ENCODE assay signal across 8 cellular contexts in genomic region chr6:7139835-7140470, GRCh38. TPM values are rescaled to one million over a fixed set of nuclear protein-coding genes. Genes with fewer than 3 reads are reported as not detected.
A peak's percentile ranks its signal among the peaks of the same experiment; 100 is the strongest.
DNase-seq lines count a peak whose midpoint lies in the region; TF ChIP-seq lines count a peak whose summit lies in the region.
"Had no signal": no experiment of that assay in that cellular context is flagged by ENCODE, and none has a peak within 500 bp of the region (broad histone marks: within the 10 kb centered on the region; RNA-seq: fewer than 3 reads in every experiment).

No MANE protein-coding gene starts in this region.

- intact Hi-C loops in esophagus squamous epithelium (cut with DNase I) = no loop called here

- H3K27ac ChIP-seq in GM23248 (peak overlapping the region; percentile 91), esophagus squamous epithelium (peak overlapping the region in 3 of 4 donors; percentile 96 to 98 (median 96))

- peaks cover 48% of the 10 kb centered on the region for H3F3A ChIP-seq in GM23248 (ENCODE audit: insufficient read depth)

- no peak for TF ChIP-seq POLR2A in esophagus squamous epithelium (IDR thresholded peaks at IDR 0.05)

- no peak for DNase-seq in GM23248
- DNase-seq in OCI-M1 (lab: John Stamatoyannopoulos, UW) = peak; percentile 74
- DNase-seq in esophagus squamous epithelium (lab: John Stamatoyannopoulos, UW) = no peak
- peak; percentile 62 for DNase-seq in renal cortical epithelial cell (ENCODE audit: low read depth)
- no peak for DNase-seq in amniotic stem cell (lab: John Stamatoyannopoulos, UW)
- DNase-seq in ureter (ENCODE audit: low spot score) = no peak
- DNase-seq in retina = no peak

- H4K20me1 ChIP-seq in GM23248 (ENCODE audit: insufficient read depth) = no peaks in the 10 kb centered on the region

- H3K79me2 ChIP-seq in GM23248 (ENCODE audit: insufficient read depth) = peaks cover 96% of the 10 kb centered on the region

- H3K9me2 ChIP-seq in GM23248 (ENCODE audit: insufficient read depth) = no peaks in the 10 kb centered on the region

- H3K36me3 ChIP-seq in GM23248 (ENCODE audit: low read depth) (no peaks in the 10 kb centered on the region), esophagus squamous epithelium (no peaks in the 10 kb centered on the region)

- H3K27me3 ChIP-seq in GM23248 (replicated peaks; ENCODE audit: insufficient read depth) = no peaks in the 10 kb centered on the region
- H3K27me3 ChIP-seq in esophagus squamous epithelium = no peaks in the 10 kb centered on the region

- peak overlapping the region; percentile 73 for H2AFZ ChIP-seq in GM23248

- H3K9me3 ChIP-seq in GM23248 (ENCODE audit: low read depth) = no peaks in the 10 kb centered on the region
- H3K9me3 ChIP-seq in esophagus squamous epithelium = no peaks in the 10 kb centered on the region

- no peak for TF ChIP-seq CTCF in esophagus squamous epithelium (IDR thresholded peaks at IDR 0.05)

- H3K4me1 ChIP-seq in GM23248 (ENCODE audit: insufficient read depth) = peaks cover 35% of the 10 kb centered on the region
- H3K4me1 ChIP-seq in esophagus squamous epithelium = peaks cover 39 to 97% (median 54%) of the 10 kb centered on the region in 3 donors

- WGBS in GM23248 (ENCODE audit: low coverage in 1 of 2, low lambda C conversion rate in 2 of 2, missing lambda C conversion rate in 2 of 2), 2 experiments = 92 to 100% methylated on average over 7 of the region's 7 CpGs
- WGBS in esophagus squamous epithelium, 2 donors = 73 to 85% methylated on average over 7 of the region's 7 CpGs

- H3K4me3 ChIP-seq in GM23248 (peak overlapping the region; percentile 74), esophagus squamous epithelium (peak overlapping the region in 2 of 4 donors; percentile 67 to 77)

- peak overlapping the region; percentile 87 for H3K4me2 ChIP-seq in GM23248 (ENCODE audit: unreplicated experiment)

- peak overlapping the region; percentile 91 for H3K9ac ChIP-seq in GM23248

- in situ Hi-C loops in GM23248 (cut with MboI) = no loop called here

RNA-seq across cellular contexts. Expression of gene RREB1, which starts 32.2 kb away (rescaled TPM):
- 9.4 and 12.4 TPM in 2 replicates for total RNA-seq in GM23248 (2014; rRNA removed; shearing (Covaris generic))
- 6.4 and 7.5 TPM in 2 replicates for polyA plus RNA-seq in GM23248 (2016; fragmentation: Nextera tagmentation; extraction: Ambion mirVana)
- total RNA-seq in esophagus squamous epithelium (10 to 100 TPM; 41.7 to 79.6 (median 57.5) TPM), renal cortical epithelial cell (13.5 and 42.6 TPM in 2 replicates), ureter (74.6 TPM)
- polyA plus RNA-seq: neural cell had no signal

Comparison
In these comparisons a context has a peak if more than half of its experiments do, and no peak if none do; other contexts are left out.
1. DNase-seq: peak in OCI-M1 (single experiment) and renal cortical epithelial cell (single experiment); none in GM23248 (single experiment), esophagus squamous epithelium (single experiment), amniotic stem cell (single experiment), ureter (single experiment) and retina (single experiment).